ENCODE assay signal across 33 cellular contexts in the genomic region with DNA sequence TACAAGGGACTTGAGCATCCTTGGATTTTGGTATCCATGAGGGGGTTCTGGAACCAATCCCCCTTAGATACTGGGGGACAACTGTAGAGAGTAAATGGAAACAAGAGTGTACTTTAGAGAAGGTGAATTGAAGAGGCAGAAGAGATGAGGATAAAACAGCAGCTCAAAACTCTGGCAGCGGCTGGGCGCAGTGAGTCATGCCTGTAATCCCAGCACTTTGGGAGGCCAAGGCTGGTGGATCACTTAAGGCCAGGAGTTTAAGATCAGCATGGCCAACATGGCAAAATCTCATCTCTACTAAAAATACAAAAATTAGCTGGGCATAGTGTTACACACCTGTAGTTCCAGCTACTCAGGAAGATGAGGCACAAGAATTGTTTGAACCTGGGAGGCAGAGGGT.
"Had no signal": no experiment of that assay in that cellular context is flagged by ENCODE, and none has a peak within 500 bp of the region (broad histone marks: within the 10 kb centered on the region; RNA-seq: fewer than 3 reads in every experiment).

No MANE protein-coding gene starts in this region.

- H3K27me3 ChIP-seq: adrenal gland, breast epithelium, cardiac muscle cell, colonic mucosa, foreskin keratinocyte, gastrocnemius medialis, heart left ventricle had no signal

- H3K4me3 ChIP-seq: adrenal gland, breast epithelium, cardiac muscle cell, colonic mucosa, gastrocnemius medialis, heart left ventricle had no signal

- H3K27me3 Mint-ChIP-seq: activated CD4-positive, alpha-beta memory T cell treated with anti-CD3 and anti-CD28 coated beads for 36 hours; activated CD4-positive, alpha-beta T cell treated with anti-CD3 and anti-CD28 coated beads for 36 hours; activated CD4-positive, alpha-beta T cell treated with anti-CD3 and anti-CD28 coated beads, Interleukin-2, amount 10 ng/mL, durations not matched to agents 24 days and 14 days; activated CD8-positive, alpha-beta memory T cell treated with anti-CD3 and anti-CD28 coated beads, Interleukin-2, amount 10 ng/mL, durations not matched to agents 7 days and 5 days; activated naive CD4-positive, alpha-beta T cell treated with anti-CD3 and anti-CD28 coated beads, Interleukin-2, amount 50 U/mL, for 24 hours; activated naive CD8-positive, alpha-beta T cell treated with anti-CD3 and anti-CD28 coated beads for 36 hours; activated naive CD8-positive, alpha-beta T cell treated with anti-CD3 and anti-CD28 coated beads, Interleukin-2, amount 50 U/mL, for 24 hours had no signal

- H3K9me3 ChIP-seq: adrenal gland, colonic mucosa, gastrocnemius medialis had no signal

- H3K36me3 ChIP-seq: adrenal gland, breast epithelium, cardiac muscle cell, colonic mucosa, gastrocnemius medialis, heart left ventricle had no signal

- H3K4me1 Mint-ChIP-seq: activated CD4-positive, alpha-beta T cell treated with anti-CD3 and anti-CD28 coated beads for 36 hours; activated CD4-positive, alpha-beta T cell treated with anti-CD3 and anti-CD28 coated beads, Interleukin-2, amount 10 ng/mL, durations not matched to agents 24 days and 14 days; activated CD8-positive, alpha-beta memory T cell treated with anti-CD3 and anti-CD28 coated beads, Interleukin-2, amount 10 ng/mL, durations not matched to agents 7 days and 5 days; activated naive CD4-positive, alpha-beta T cell treated with anti-CD3 and anti-CD28 coated beads, Interleukin-2, amount 50 U/mL, for 24 hours; activated naive CD8-positive, alpha-beta T cell treated with anti-CD3 and anti-CD28 coated beads for 36 hours; activated naive CD8-positive, alpha-beta T cell treated with anti-CD3 and anti-CD28 coated beads, Interleukin-2, amount 50 U/mL, for 24 hours had no signal

- ATAC-seq: activated CD4-positive, alpha-beta T cell treated with anti-CD3 and anti-CD28 coated beads for 36 hours; activated CD8-positive, alpha-beta memory T cell treated with anti-CD3 and anti-CD28 coated beads, Interleukin-2, amount 10 ng/mL, durations not matched to agents 7 days and 5 days; activated CD8-positive, alpha-beta T cell treated with anti-CD3 and anti-CD28 coated beads, Interleukin-2, amount 10 ng/mL, durations not matched to agents 7 days and 5 days; activated naive CD8-positive, alpha-beta T cell treated with anti-CD3 and anti-CD28 coated beads, Interleukin-2, amount 50 U/mL, for 24 hours; esophagus mucosa; foreskin keratinocyte; gastrocnemius medialis; heart left ventricle had no signal

- H3K27ac ChIP-seq: adrenal gland, breast epithelium, cardiac muscle cell, colonic mucosa, foreskin keratinocyte, gastrocnemius medialis, heart left ventricle had no signal

- DNase-seq: activated CD4-positive, alpha-beta memory T cell treated with anti-CD3 and anti-CD28 coated beads for 36 hours; activated CD4-positive, alpha-beta T cell treated with anti-CD3 and anti-CD28 coated beads for 36 hours; activated CD4-positive, alpha-beta T cell treated with anti-CD3 and anti-CD28 coated beads, Interleukin-2, amount 10 ng/mL, durations not matched to agents 24 days and 14 days; activated CD4-positive, CD25-positive, alpha-beta regulatory T cell; activated CD4-positive, CD25-positive, alpha-beta regulatory T cell treated with anti-CD3 and anti-CD28 coated beads, Interleukin-2, amount 50 U/mL, for 72 hours; activated CD8-positive, alpha-beta memory T cell treated with anti-CD3 and anti-CD28 coated beads, Interleukin-2, amount 10 ng/mL, durations not matched to agents 7 days and 5 days; activated CD8-positive, alpha-beta memory T cell treated with anti-CD3 and anti-CD28 coated beads, Interleukin-2, amount 50 U/mL, for 4 hours; activated CD8-positive, alpha-beta T cell treated with anti-CD3 and anti-CD28 coated beads, Interleukin-2, amount 10 ng/mL, durations not matched to agents 7 days and 5 days; activated effector memory CD4-positive, alpha-beta T cell treated with anti-CD3 and anti-CD28 coated beads, Interleukin-2, amount 50 U/mL, for 16 hours; activated naive CD4-positive, alpha-beta T cell treated with anti-CD3 and anti-CD28 coated beads for 36 hours; activated naive CD8-positive, alpha-beta T cell treated with anti-CD3 and anti-CD28 coated beads for 36 hours; activated naive CD8-positive, alpha-beta T cell treated with anti-CD3 and anti-CD28 coated beads, Interleukin-2, amount 50 U/mL, for 24 hours; activated T-cell treated with anti-CD3 and anti-CD28 coated beads, Interleukin-2, amount 50 U/mL, for 1 hour; activated T-cell treated with anti-CD3 and anti-CD28 coated beads, Interleukin-2, amount 50 U/mL, for 48 hours; amygdala; aorta; central memory CD4-positive, alpha-beta T cell; cerebellar nuclear complex; colonic mucosa; effector CD8-positive, alpha-beta T cell; foreskin keratinocyte; gastrocnemius medialis; glutamatergic neuron; heart left ventricle; T-helper 2 cell had no signal

- H3K4me1 ChIP-seq: adrenal gland, breast epithelium, colonic mucosa, foreskin keratinocyte had no signal

- H3K27ac Mint-ChIP-seq: activated CD4-positive, alpha-beta memory T cell treated with anti-CD3 and anti-CD28 coated beads for 36 hours; activated CD4-positive, alpha-beta T cell treated with anti-CD3 and anti-CD28 coated beads for 36 hours; activated CD4-positive, alpha-beta T cell treated with anti-CD3 and anti-CD28 coated beads, Interleukin-2, amount 10 ng/mL, durations not matched to agents 24 days and 14 days; activated CD8-positive, alpha-beta memory T cell treated with anti-CD3 and anti-CD28 coated beads, Interleukin-2, amount 10 ng/mL, durations not matched to agents 7 days and 5 days; activated CD8-positive, alpha-beta T cell treated with anti-CD3 and anti-CD28 coated beads, Interleukin-2, amount 10 ng/mL, durations not matched to agents 7 days and 5 days; activated naive CD4-positive, alpha-beta T cell treated with anti-CD3 and anti-CD28 coated beads for 36 hours; activated naive CD4-positive, alpha-beta T cell treated with anti-CD3 and anti-CD28 coated beads, Interleukin-2, amount 50 U/mL, for 24 hours; activated naive CD8-positive, alpha-beta T cell treated with anti-CD3 and anti-CD28 coated beads for 36 hours; activated naive CD8-positive, alpha-beta T cell treated with anti-CD3 and anti-CD28 coated beads, Interleukin-2, amount 50 U/mL, for 24 hours; activated T-helper 1 cell treated with anti-CD3 and anti-CD28 coated beads, Interleukin-12 subunit alpha, Interleukin-12 subunit beta, Interleukin-2, Interleukin-4 antibody, amounts not matched to agents 30 ng/mL and 10 ng/mL and 1 ng/mL, durations not matched to agents 14 hours and 24 hours and 36 hours; activated T-helper 2 cell treated with anti-CD3 and anti-CD28 coated beads, Interferon-gamma antibody, Interleukin-2, Interleukin-4, amounts not matched to agents 10 μg/mL and 5 μg/mL and 100 μg/mL, durations not matched to agents 14 hours and 24 hours and 36 hours; brain had no signal

- H3K36me3 Mint-ChIP-seq: activated CD4-positive, alpha-beta memory T cell treated with anti-CD3 and anti-CD28 coated beads for 36 hours; activated CD8-positive, alpha-beta memory T cell treated with anti-CD3 and anti-CD28 coated beads, Interleukin-2, amount 10 ng/mL, durations not matched to agents 7 days and 5 days; activated naive CD4-positive, alpha-beta T cell treated with anti-CD3 and anti-CD28 coated beads, Interleukin-2, amount 50 U/mL, for 24 hours; activated naive CD8-positive, alpha-beta T cell treated with anti-CD3 and anti-CD28 coated beads for 36 hours had no signal

- H3K4me3 Mint-ChIP-seq: activated CD4-positive, alpha-beta memory T cell treated with anti-CD3 and anti-CD28 coated beads for 36 hours; activated CD4-positive, alpha-beta T cell treated with anti-CD3 and anti-CD28 coated beads for 36 hours; activated CD4-positive, alpha-beta T cell treated with anti-CD3 and anti-CD28 coated beads, Interleukin-2, amount 10 ng/mL, durations not matched to agents 24 days and 14 days; activated CD8-positive, alpha-beta memory T cell treated with anti-CD3 and anti-CD28 coated beads, Interleukin-2, amount 10 ng/mL, durations not matched to agents 7 days and 5 days; activated CD8-positive, alpha-beta T cell treated with anti-CD3 and anti-CD28 coated beads, Interleukin-2, amount 10 ng/mL, durations not matched to agents 7 days and 5 days; activated naive CD4-positive, alpha-beta T cell treated with anti-CD3 and anti-CD28 coated beads for 36 hours; activated naive CD4-positive, alpha-beta T cell treated with anti-CD3 and anti-CD28 coated beads, Interleukin-2, amount 50 U/mL, for 24 hours; activated naive CD8-positive, alpha-beta T cell treated with anti-CD3 and anti-CD28 coated beads for 36 hours; activated naive CD8-positive, alpha-beta T cell treated with anti-CD3 and anti-CD28 coated beads, Interleukin-2, amount 50 U/mL, for 24 hours; activated T-helper 1 cell treated with anti-CD3 and anti-CD28 coated beads, Interleukin-12 subunit alpha, Interleukin-12 subunit beta, Interleukin-2, Interleukin-4 antibody, amounts not matched to agents 30 ng/mL and 10 ng/mL and 1 ng/mL, durations not matched to agents 14 hours and 24 hours and 36 hours; brain had no signal
